Comparison of ENCODE assay signal across 8 cellular contexts in the genomic region with DNA sequence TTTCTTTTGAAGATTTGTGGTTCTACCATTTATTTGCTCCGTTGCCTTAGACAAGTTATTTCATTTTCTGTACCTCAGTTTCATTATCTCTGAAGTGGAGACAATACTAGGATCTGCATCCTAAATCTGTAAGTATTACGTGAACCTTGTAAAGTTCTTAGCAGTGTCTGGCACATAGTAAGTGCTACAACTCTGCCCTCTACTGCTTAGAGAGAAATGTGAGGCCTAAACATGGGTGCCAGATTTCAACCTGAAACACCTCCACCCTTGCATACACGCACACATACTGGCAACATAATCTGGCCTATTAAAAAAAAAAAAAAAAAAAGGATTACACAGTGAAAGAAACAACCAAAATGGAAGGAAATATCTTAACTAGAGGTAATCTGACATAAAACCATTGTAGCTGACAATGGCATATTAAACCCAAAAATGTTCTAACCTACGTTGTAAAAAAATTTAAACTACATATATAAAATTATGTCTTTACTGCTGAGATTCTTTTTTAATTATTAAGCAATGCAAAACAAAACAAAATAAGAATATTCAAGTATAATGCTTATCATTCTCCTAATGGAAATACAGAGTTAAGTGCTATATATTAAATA.
DNase-seq lines count a peak whose midpoint lies in the region; ATAC-seq and TF ChIP-seq lines count a peak whose summit lies in the region.

No MANE protein-coding gene starts in this region.

- no peaks in the 10 kb centered on the region for H3K9me3 ChIP-seq in adipocyte (ENCODE audit: control insufficient read depth, low read length)
- H3K9me3 ChIP-seq in gastrocnemius medialis = no peaks in the 10 kb centered on the region
- H3K9me3 ChIP-seq in T-helper 17 cell (ENCODE audit: control insufficient read depth, low read length, poor library complexity, severe bottlenecking) = no peaks in the 10 kb centered on the region

- H3K4me3 ChIP-seq in adipocyte (ENCODE audit: low read length) = no peak overlapping the region
- H3K4me3 ChIP-seq in gastrocnemius medialis = no peak overlapping the region

- H3K36me3 Mint-ChIP-seq in Calu3 (ENCODE audit: insufficient read depth, unreplicated experiment) (no peaks in the 10 kb centered on the region), T-helper 17 cell (ENCODE audit: low read depth) (no peaks in the 10 kb centered on the region)

- H3K9me3 Mint-ChIP-seq in Calu3 (ENCODE audit: low read depth, unreplicated experiment) = no peaks in the 10 kb centered on the region

- TF ChIP-seq POLR2A in gastrocnemius medialis (IDR thresholded peaks at IDR 0.05) = no peak

- no peaks in the 10 kb centered on the region for H3K36me3 ChIP-seq in adipocyte (ENCODE audit: control insufficient read depth, insufficient read depth, low read length, severe bottlenecking)
- H3K36me3 ChIP-seq in gastrocnemius medialis = no peaks in the 10 kb centered on the region

- intact Hi-C loops in Calu3 (cut with micrococcal nuclease; ENCODE audit: unreplicated experiment) = loop anchor here (1.0 to 5.0 kb wide), 3 partner anchors 131 to 1149 kb away; a partner anchor contains a TSS
- intact Hi-C loops in gastrocnemius medialis (cut with DNase I; ENCODE audit: low total_unique reads) = loop anchor here (2.0 kb wide), 1 partner anchor 132 kb away; a partner anchor contains a TSS

- H3K4me3 Mint-ChIP-seq in Calu3 (ENCODE audit: low read depth, unreplicated experiment) = no peak overlapping the region
- H3K4me3 Mint-ChIP-seq in T-helper 17 cell = no peak overlapping the region

- BruUV-seq in Calu3 (replicated peaks; lab: Mats Ljungman, UMichigan) = no TSS peak

- H3K27me3 Mint-ChIP-seq in Calu3 (ENCODE audit: unreplicated experiment) (no peaks in the 10 kb centered on the region), T-helper 17 cell (peaks cover 4% of the 10 kb centered on the region)

- H3K27me3 ChIP-seq in adipocyte (replicated peaks; ENCODE audit: control insufficient read depth, insufficient read depth, low read length) (no peaks in the 10 kb centered on the region), gastrocnemius medialis (no peaks in the 10 kb centered on the region)

- peak; percentile 48 for ATAC-seq in GM19463 (IDR thresholded peaks at IDR 0.05; ENCODE audit: unreplicated experiment)
- ATAC-seq in gastrocnemius medialis = no peak
- no peak for ATAC-seq in activated CD4-positive, CD25-positive, alpha-beta regulatory T cell treated with anti-CD3 and anti-CD28 coated beads, Interleukin-2, amount 50 U/mL, for 24 hours
- ATAC-seq in T-helper 17 cell = no peak

- in situ Hi-C loops in gastrocnemius medialis (cut with MboI; ENCODE audit: low sequenced_read_pairs in 4 of 4) = no loop called here

- H3K4me1 ChIP-seq in adipocyte (ENCODE audit: control insufficient read depth, insufficient read depth, low read length) (no peaks in the 10 kb centered on the region), gastrocnemius medialis (no peaks in the 10 kb centered on the region)

- peak; percentile 22 for DNase-seq in Calu3
- DNase-seq in HuH-7 (ENCODE audit: low spot score) = peak; percentile 18
- DNase-seq in adipocyte (ENCODE audit: low read depth) = peak; percentile 76
- peak; percentile 66 for DNase-seq in left kidney (ENCODE audit: low read depth, low spot score)
- no peak for DNase-seq in gastrocnemius medialis
- no peak for DNase-seq in T-helper 17 cell

- H3K27ac ChIP-seq in gastrocnemius medialis = no peak overlapping the region

- no peak overlapping the region for H3K27ac Mint-ChIP-seq in Calu3 (ENCODE audit: unreplicated experiment)
- H3K27ac Mint-ChIP-seq in T-helper 17 cell = no peak overlapping the region

- peak; percentile 37 for TF ChIP-seq CTCF in Calu3 (IDR thresholded peaks at IDR 0.05; ENCODE audit: unreplicated experiment)
- peak in 2 of 5 experiments; percentile 36 to 38 for TF ChIP-seq CTCF in gastrocnemius medialis (IDR thresholded peaks at IDR 0.05 in 4 of 5, conservative IDR thresholded peaks at IDR 0.05 in 1 of 5)

- H3K9ac ChIP-seq in adipocyte (ENCODE audit: low read length) = no peak overlapping the region

- CTCF ChIA-PET in Calu3 (lab: Charles Lee) = interaction anchor here (0.7 to 1.7 kb wide), 4 partner anchors 25 to 222 kb away, joined by 4 to 8 read pairs (median 6); no protein-coding TSS in a partner anchor

- H3K4me1 Mint-ChIP-seq in Calu3 (ENCODE audit: low read depth, unreplicated experiment) (no peaks in the 10 kb centered on the region), T-helper 17 cell (no peaks in the 10 kb centered on the region)

Comparison
In these comparisons a context has a peak if more than half of its experiments do, and no peak if none do; other contexts are left out.
1. DNase-seq: peak in Calu3 (single experiment), HuH-7 (single experiment), adipocyte (single experiment) and left kidney (single experiment); none in gastrocnemius medialis (0 of 2) and T-helper 17 cell (0 of 3).